8 cellular contexts compared by ENCODE assay signal in genomic region chr11:32173435-32173834, GRCh38.
A peak's percentile ranks its signal among the peaks of the same experiment; 100 is the strongest.
DNase-seq lines count a peak whose midpoint lies in the region; ATAC-seq and TF ChIP-seq lines count a peak whose summit lies in the region.

No MANE protein-coding gene starts in this region.

- H3K27ac ChIP-seq in AG04450 (ENCODE audit: low read depth, low read length) (no peak overlapping the region), duodenal mucosa (ENCODE audit: low read depth, low read length) (no peak overlapping the region), right lobe of liver (no peak overlapping the region)

- H3K4me3 ChIP-seq in AG04450 (ENCODE audit: low read depth, low read length) (peak overlapping the region; percentile 46), duodenal mucosa (ENCODE audit: low read depth in 1 of 2, low read length in 2 of 2) (peak overlapping the region in 1 of 2 donors; percentile 50), right lobe of liver (no peak overlapping the region)

- H3K27me3 ChIP-seq in AG04450 (ENCODE audit: control insufficient read depth, insufficient read depth, low read length) = peaks cover 5% of the 10 kb centered on the region
- peaks cover 0 to 3% of the 10 kb centered on the region in 2 donors for H3K27me3 ChIP-seq in duodenal mucosa (ENCODE audit: control insufficient read depth in 1 of 2, insufficient read depth in 2 of 2, low read length in 2 of 2)
- H3K27me3 ChIP-seq in right lobe of liver = no peaks in the 10 kb centered on the region

- peak; percentile 76 for ATAC-seq in GM18498 (IDR thresholded peaks at IDR 0.05; ENCODE audit: unreplicated experiment)
- peak; percentile 83 to 94 (median 90) for ATAC-seq in right lobe of liver

- no peaks in the 10 kb centered on the region for H3K36me3 Mint-ChIP-seq in activated T-helper 1 cell treated with anti-CD3 and anti-CD28 coated beads, Interleukin-12 subunit alpha, Interleukin-12 subunit beta, Interleukin-2, Interleukin-4 antibody, amounts not matched to agents 30 ng/mL and 10 ng/mL and 1 ng/mL, durations not matched to agents 14 hours and 24 hours and 36 hours (ENCODE audit: low read depth)

- no peaks in the 10 kb centered on the region for H3K9me3 Mint-ChIP-seq in activated T-helper 1 cell treated with anti-CD3 and anti-CD28 coated beads, Interleukin-12 subunit alpha, Interleukin-12 subunit beta, Interleukin-2, Interleukin-4 antibody, amounts not matched to agents 30 ng/mL and 10 ng/mL and 1 ng/mL, durations not matched to agents 14 hours and 24 hours and 36 hours

- H3K36me3 ChIP-seq in duodenal mucosa (ENCODE audit: control insufficient read depth in 1 of 2, insufficient read depth in 2 of 2, low read length in 2 of 2) = no peaks in the 10 kb centered on the region
- H3K36me3 ChIP-seq in right lobe of liver = no peaks in the 10 kb centered on the region

- no peaks in the 10 kb centered on the region for H3K27me3 Mint-ChIP-seq in activated T-helper 1 cell treated with anti-CD3 and anti-CD28 coated beads, Interleukin-12 subunit alpha, Interleukin-12 subunit beta, Interleukin-2, Interleukin-4 antibody, amounts not matched to agents 30 ng/mL and 10 ng/mL and 1 ng/mL, durations not matched to agents 14 hours and 24 hours and 36 hours (ENCODE audit: insufficient read depth)

- POLR2A ChIA-PET in AG04450 (lab: Yijun Ruan, JAX) = no interaction called here

- H3K27ac Mint-ChIP-seq in activated T-helper 1 cell treated with anti-CD3 and anti-CD28 coated beads, Interleukin-12 subunit alpha, Interleukin-12 subunit beta, Interleukin-2, Interleukin-4 antibody, amounts not matched to agents 30 ng/mL and 10 ng/mL and 1 ng/mL, durations not matched to agents 14 hours and 24 hours and 36 hours = no peak overlapping the region

- peak overlapping the region; percentile 28 to 34 for H3K9ac ChIP-seq in duodenal mucosa (ENCODE audit: low read depth in 1 of 2, low read length in 2 of 2)

- no peak for TF ChIP-seq POLR2A in right lobe of liver (IDR thresholded peaks at IDR 0.05)

- peaks cover 13% of the 10 kb centered on the region for H3K4me1 Mint-ChIP-seq in activated T-helper 1 cell treated with anti-CD3 and anti-CD28 coated beads, Interleukin-12 subunit alpha, Interleukin-12 subunit beta, Interleukin-2, Interleukin-4 antibody, amounts not matched to agents 30 ng/mL and 10 ng/mL and 1 ng/mL, durations not matched to agents 14 hours and 24 hours and 36 hours (ENCODE audit: low read depth)

- TF ChIP-seq CTCF in AG04450 (IDR thresholded peaks at IDR 0.05; ENCODE audit: low read depth, low read length) (peak; percentile 82), right lobe of liver (IDR thresholded peaks at IDR 0.05) (peak; percentile 51 to 61 (median 54))

- H3K9me3 ChIP-seq in AG04450 (ENCODE audit: control insufficient read depth, insufficient read depth, low read length) (no peaks in the 10 kb centered on the region), duodenal mucosa (ENCODE audit: control insufficient read depth in 1 of 2, low read length in 2 of 2) (no peaks in the 10 kb centered on the region), right lobe of liver (no peaks in the 10 kb centered on the region)

- CTCF ChIA-PET in AG04450 (lab: Charles Lee) = interaction anchor here (0.6 to 5.9 kb wide), 16 partner anchors 9 to 1067 kb away, joined by 3 to 144 read pairs (median 4); no protein-coding TSS in a partner anchor

- intact Hi-C loops in right lobe of liver (cut with DNase I) = loop anchor here in 1 of 2 donors (2.0 kb wide), 1 partner anchor 121 kb away; no protein-coding TSS in a partner anchor
- intact Hi-C loops in activated T-helper 1 cell treated with anti-CD3 and anti-CD28 coated beads, Interleukin-12 subunit alpha, Interleukin-12 subunit beta, Interleukin-2, Interleukin-4 antibody, amounts not matched to agents 30 ng/mL and 10 ng/mL and 1 ng/mL, durations not matched to agents 14 hours and 24 hours and 36 hours (cut with micrococcal nuclease) = loop anchor here (10.0 kb wide), 1 partner anchor 689 kb away; no protein-coding TSS in a partner anchor

- 0% methylated on average over 3 of the region's 4 CpGs for WGBS in right lobe of liver (ENCODE audit: insufficient coverage, low coverage, low lambda C conversion rate, missing lambda C conversion rate)

- DNase-seq in AG04450 (ENCODE audit: low read depth, low spot score) = peak; percentile 39
- DNase-seq in HS-27A (ENCODE audit: low read depth) = peak; percentile 42
- peak; percentile 65 for DNase-seq in RPMI7951 (ENCODE audit: low read depth)
- peak in 2 of 3 donors; percentile 63 for DNase-seq in right lobe of liver
- peak; percentile 52 for DNase-seq in stromal cell of bone marrow (ENCODE audit: low read depth)
- no peak for DNase-seq in activated T-helper 1 cell treated with anti-CD3 and anti-CD28 coated beads, Interleukin-12 subunit alpha, Interleukin-12 subunit beta, Interleukin-2, Interleukin-4 antibody, amounts not matched to agents 30 ng/mL and 10 ng/mL and 1 ng/mL, durations not matched to agents 14 hours and 24 hours and 36 hours (ENCODE audit: low spot score)

- H3K4me3 Mint-ChIP-seq in activated T-helper 1 cell treated with anti-CD3 and anti-CD28 coated beads, Interleukin-12 subunit alpha, Interleukin-12 subunit beta, Interleukin-2, Interleukin-4 antibody, amounts not matched to agents 30 ng/mL and 10 ng/mL and 1 ng/mL, durations not matched to agents 14 hours and 24 hours and 36 hours = no peak overlapping the region

- H3K4me1 ChIP-seq in duodenal mucosa (ENCODE audit: control insufficient read depth in 1 of 2, insufficient read depth in 2 of 2, low read length in 2 of 2) (peaks cover 0 to 5% of the 10 kb centered on the region in 2 donors), right lobe of liver (no peaks in the 10 kb centered on the region)
